ENCODE assay signal across 1 cellular context in genomic region chr14:24710403-24711063, GRCh38.
TF ChIP-seq lines count a peak whose summit lies in the region.

No MANE protein-coding gene starts in this region.

TF ChIP-seq in GM23338, 12 proteins besides CTCF, POLR2A, EP300 and RAD21 (continued from another document):
- TF ChIP-seq, protein P1, sequence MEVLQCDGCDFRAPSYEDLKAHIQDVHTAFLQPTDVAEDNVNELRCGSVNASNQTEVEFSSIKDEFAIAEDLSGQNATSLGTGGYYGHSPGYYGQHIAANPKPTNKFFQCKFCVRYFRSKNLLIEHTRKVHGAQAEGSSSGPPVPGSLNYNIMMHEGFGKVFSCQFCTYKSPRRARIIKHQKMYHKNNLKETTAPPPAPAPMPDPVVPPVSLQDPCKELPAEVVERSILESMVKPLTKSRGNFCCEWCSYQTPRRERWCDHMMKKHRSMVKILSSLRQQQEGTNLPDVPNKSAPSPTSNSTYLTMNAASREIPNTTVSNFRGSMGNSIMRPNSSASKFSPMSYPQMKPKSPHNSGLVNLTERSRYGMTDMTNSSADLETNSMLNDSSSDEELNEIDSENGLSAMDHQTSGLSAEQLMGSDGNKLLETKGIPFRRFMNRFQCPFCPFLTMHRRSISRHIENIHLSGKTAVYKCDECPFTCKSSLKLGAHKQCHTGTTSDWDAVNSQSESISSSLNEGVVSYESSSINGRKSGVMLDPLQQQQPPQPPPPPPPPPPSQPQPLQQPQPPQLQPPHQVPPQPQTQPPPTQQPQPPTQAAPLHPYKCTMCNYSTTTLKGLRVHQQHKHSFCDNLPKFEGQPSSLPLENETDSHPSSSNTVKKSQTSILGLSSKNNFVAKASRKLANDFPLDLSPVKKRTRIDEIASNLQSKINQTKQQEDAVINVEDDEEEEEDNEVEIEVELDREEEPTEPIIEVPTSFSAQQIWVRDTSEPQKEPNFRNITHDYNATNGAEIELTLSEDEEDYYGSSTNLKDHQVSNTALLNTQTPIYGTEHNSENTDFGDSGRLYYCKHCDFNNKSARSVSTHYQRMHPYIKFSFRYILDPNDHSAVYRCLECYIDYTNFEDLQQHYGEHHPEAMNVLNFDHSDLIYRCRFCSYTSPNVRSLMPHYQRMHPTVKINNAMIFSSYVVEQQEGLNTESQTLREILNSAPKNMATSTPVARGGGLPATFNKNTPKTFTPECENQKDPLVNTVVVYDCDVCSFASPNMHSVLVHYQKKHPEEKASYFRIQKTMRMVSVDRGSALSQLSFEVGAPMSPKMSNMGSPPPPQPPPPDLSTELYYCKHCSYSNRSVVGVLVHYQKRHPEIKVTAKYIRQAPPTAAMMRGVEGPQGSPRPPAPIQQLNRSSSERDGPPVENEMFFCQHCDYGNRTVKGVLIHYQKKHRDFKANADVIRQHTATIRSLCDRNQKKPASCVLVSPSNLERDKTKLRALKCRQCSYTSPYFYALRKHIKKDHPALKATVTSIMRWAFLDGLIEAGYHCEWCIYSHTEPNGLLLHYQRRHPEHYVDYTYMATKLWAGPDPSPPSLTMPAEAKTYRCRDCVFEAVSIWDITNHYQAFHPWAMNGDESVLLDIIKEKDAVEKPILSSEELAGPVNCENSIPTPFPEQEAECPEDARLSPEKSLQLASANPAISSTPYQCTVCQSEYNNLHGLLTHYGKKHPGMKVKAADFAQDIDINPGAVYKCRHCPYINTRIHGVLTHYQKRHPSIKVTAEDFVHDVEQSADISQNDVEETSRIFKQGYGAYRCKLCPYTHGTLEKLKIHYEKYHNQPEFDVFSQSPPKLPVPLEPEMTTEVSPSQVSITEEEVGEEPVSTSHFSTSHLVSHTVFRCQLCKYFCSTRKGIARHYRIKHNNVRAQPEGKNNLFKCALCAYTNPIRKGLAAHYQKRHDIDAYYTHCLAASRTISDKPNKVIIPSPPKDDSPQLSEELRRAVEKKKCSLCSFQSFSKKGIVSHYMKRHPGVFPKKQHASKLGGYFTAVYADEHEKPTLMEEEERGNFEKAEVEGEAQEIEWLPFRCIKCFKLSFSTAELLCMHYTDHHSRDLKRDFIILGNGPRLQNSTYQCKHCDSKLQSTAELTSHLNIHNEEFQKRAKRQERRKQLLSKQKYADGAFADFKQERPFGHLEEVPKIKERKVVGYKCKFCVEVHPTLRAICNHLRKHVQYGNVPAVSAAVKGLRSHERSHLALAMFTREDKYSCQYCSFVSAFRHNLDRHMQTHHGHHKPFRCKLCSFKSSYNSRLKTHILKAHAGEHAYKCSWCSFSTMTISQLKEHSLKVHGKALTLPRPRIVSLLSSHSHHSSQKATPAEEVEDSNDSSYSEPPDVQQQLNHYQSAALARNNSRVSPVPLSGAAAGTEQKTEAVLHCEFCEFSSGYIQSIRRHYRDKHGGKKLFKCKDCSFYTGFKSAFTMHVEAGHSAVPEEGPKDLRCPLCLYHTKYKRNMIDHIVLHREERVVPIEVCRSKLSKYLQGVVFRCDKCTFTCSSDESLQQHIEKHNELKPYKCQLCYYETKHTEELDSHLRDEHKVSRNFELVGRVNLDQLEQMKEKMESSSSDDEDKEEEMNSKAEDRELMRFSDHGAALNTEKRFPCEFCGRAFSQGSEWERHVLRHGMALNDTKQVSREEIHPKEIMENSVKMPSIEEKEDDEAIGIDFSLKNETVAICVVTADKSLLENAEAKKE (CRISPR knock-in tag; IDR thresholded peaks at IDR 0.05) = no peak
- TF ChIP-seq REST (IDR thresholded peaks at IDR 0.05; ENCODE audit: unreplicated experiment) = no peak
TF ChIP-seq in GM23338: peak in this region for 0.
